In the genomic region with DNA sequence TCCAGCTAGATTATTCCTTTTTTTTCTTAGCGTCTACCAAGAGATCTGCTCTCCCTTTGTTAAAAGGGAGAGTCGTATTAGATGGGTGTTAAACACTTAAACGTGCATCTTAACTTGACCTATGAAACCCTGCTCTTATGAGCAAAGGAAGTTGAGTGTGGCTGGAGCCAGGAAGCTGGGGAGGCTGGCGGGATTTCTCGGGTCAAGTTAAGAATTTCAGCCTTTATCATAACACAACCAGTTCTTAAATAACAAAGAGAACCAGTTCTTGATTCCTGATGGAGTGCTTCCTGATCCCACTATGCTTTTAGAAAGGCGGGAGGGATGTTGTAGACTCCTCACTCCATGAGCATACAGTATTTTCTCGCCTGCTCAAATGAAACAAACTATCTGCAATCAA, we compare ENCODE assay signal across 20 cellular contexts.
"Had no signal": no experiment of that assay in that cellular context is flagged by ENCODE, and none has a peak within 500 bp of the region (broad histone marks: within the 10 kb centered on the region; RNA-seq: fewer than 3 reads in every experiment).

No MANE protein-coding gene starts in this region.

- H3K4me3 Mint-ChIP-seq: activated CD4-positive, alpha-beta T cell treated with anti-CD3 and anti-CD28 coated beads, Interleukin-2, amount 10 ng/mL, durations not matched to agents 24 days and 14 days; activated naive CD8-positive, alpha-beta T cell; naive thymus-derived CD4-positive, alpha-beta T cell had no signal

- H3K4me1 ChIP-seq: ascending aorta, sigmoid colon had no signal

- H3K4me2 ChIP-seq: SK-N-SH had no signal

- H3K27me3 ChIP-seq: adrenal gland, ascending aorta, colonic mucosa, gastroesophageal sphincter, heart left ventricle, sigmoid colon, upper lobe of left lung had no signal

- H3K27me3 Mint-ChIP-seq: activated CD4-positive, alpha-beta T cell treated with anti-CD3 and anti-CD28 coated beads, Interleukin-2, amount 10 ng/mL, durations not matched to agents 24 days and 14 days; activated naive CD8-positive, alpha-beta T cell; naive thymus-derived CD4-positive, alpha-beta T cell had no signal

- H3K9me3 ChIP-seq: adrenal gland, ascending aorta, colonic mucosa, gastroesophageal sphincter, heart left ventricle, sigmoid colon, SK-N-SH, upper lobe of left lung had no signal

- ATAC-seq: activated CD4-positive, CD25-positive, alpha-beta regulatory T cell treated with anti-CD3 and anti-CD28 coated beads, Interleukin-2, amount 50 U/mL, for 24 hours; gastroesophageal sphincter; heart left ventricle; left lobe of liver; naive thymus-derived CD4-positive, alpha-beta T cell had no signal

- H3K4me3 ChIP-seq: adrenal gland, ascending aorta, colonic mucosa, gastroesophageal sphincter, heart left ventricle, lung, sigmoid colon, upper lobe of left lung had no signal

- H3K27ac Mint-ChIP-seq: activated CD4-positive, alpha-beta T cell treated with anti-CD3 and anti-CD28 coated beads, Interleukin-2, amount 10 ng/mL, durations not matched to agents 24 days and 14 days had no signal

- DNase-seq: activated CD4-positive, alpha-beta T cell treated with anti-CD3 and anti-CD28 coated beads, Interleukin-2, amount 10 ng/mL, durations not matched to agents 24 days and 14 days; activated T-cell treated with anti-CD3 and anti-CD28 coated beads, Interleukin-2, amount 50 U/mL, for 1 hour; central memory CD4-positive, alpha-beta T cell; colonic mucosa; heart left ventricle; naive thymus-derived CD4-positive, alpha-beta T cell; occipital lobe; sigmoid colon; SK-N-SH; stimulated activated CD4-positive, alpha-beta T cell treated with anti-CD3 and anti-CD28 coated beads, Interleukin-2, amount 100 ng/mL, for 48 hours; stimulated activated CD8-positive, alpha-beta memory T cell treated with anti-CD3 and anti-CD28 coated beads, Interleukin-4, amount 100 ng/mL, for 48 hours; stimulated activated naive CD4-positive, alpha-beta T cell treated with Interleukin-2 at 50 U/mL for 16 hours; upper lobe of left lung had no signal

- H3K36me3 ChIP-seq: colonic mucosa had no signal

- H3K27ac ChIP-seq: adrenal gland, ascending aorta, colonic mucosa, sigmoid colon, upper lobe of left lung had no signal

- H3K9ac ChIP-seq: SK-N-SH had no signal
